ENCODE assay signal across 8 cellular contexts in genomic region chr17:4833178-4833940, GRCh38. TPM values are rescaled to one million over a fixed set of nuclear protein-coding genes. Genes with fewer than 3 reads are reported as not detected.
DNase-seq lines count a peak whose midpoint lies in the region; ATAC-seq, FAIRE-seq and TF ChIP-seq lines count a peak whose summit lies in the region.

MINK1 (plus strand) TSS chr17:4833340; CDS start chr17:4833584, 244 bp downstream.

- FAIRE-seq in small intestine (lab: Jason Lieb, UNC), result no peak

- no peaks in the 10 kb centered on the region for H3K9me3 ChIP-seq in WERI-Rb-1 (ENCODE audit: severe bottlenecking)
- H3K9me3 ChIP-seq in breast epithelium, result no peaks in the 10 kb centered on the region
- H3K9me3 ChIP-seq in small intestine (ENCODE audit: control insufficient read depth, low read depth), result no peaks in the 10 kb centered on the region

- WGBS in small intestine, 3 donors, result 0 to 1% (median 0%) methylated on average over 37 to 91 of the region's 91 CpGs

- H3K27me3 ChIP-seq in WERI-Rb-1 (ENCODE audit: insufficient read depth, low read depth, severe bottlenecking), result no peaks in the 10 kb centered on the region
- H3K27me3 ChIP-seq in breast epithelium, result no peaks in the 10 kb centered on the region
- H3K27me3 ChIP-seq in small intestine (ENCODE audit: control insufficient read depth in 2 of 2, insufficient read depth in 2 of 2, low read length in 2 of 2), result no peaks in the 10 kb centered on the region

- H3K4me3 ChIP-seq in WERI-Rb-1 (ENCODE audit: low read depth, low read length) (peak within 1 kb of the TSS; percentile 68), breast epithelium (peak within 1 kb of the TSS; percentile 84 to 99 (median 96)), small intestine (ENCODE audit: low read depth in 1 of 2, low read length in 2 of 2) (peak within 1 kb of the TSS; percentile 90 to 93)

- no peak for TF ChIP-seq CTCF in WERI-Rb-1 (IDR thresholded peaks at IDR 0.05; ENCODE audit: low read depth, low read length)
- no peak for TF ChIP-seq CTCF in breast epithelium (IDR thresholded peaks at IDR 0.05)

- H3K36me3 ChIP-seq in WERI-Rb-1 (peaks cover 25% of the 10 kb centered on the region), breast epithelium (no peaks in the 10 kb centered on the region), small intestine (ENCODE audit: control insufficient read depth in 2 of 2, insufficient read depth in 2 of 2, low read length in 2 of 2) (peaks cover 0 to 7% of the 10 kb centered on the region in 2 donors)

- H3K27ac ChIP-seq in WERI-Rb-1 (peak within 1 kb of the TSS; percentile 96), breast epithelium (peak within 1 kb of the TSS; percentile 93 to 94), small intestine (ENCODE audit: low read depth in 1 of 2, low read length in 1 of 2) (peak within 1 kb of the TSS; percentile 86 to 97)

- ATAC-seq in GM18520 (IDR thresholded peaks at IDR 0.05; ENCODE audit: unreplicated experiment) (peak; percentile 87), HG03060 (IDR thresholded peaks at IDR 0.05; ENCODE audit: low read depth, unreplicated experiment) (peak; percentile 60)

- H3K4me1 ChIP-seq in breast epithelium, result peaks cover 0 to 20% of the 10 kb centered on the region in 2 donors
- peaks cover 3 to 10% of the 10 kb centered on the region in 2 donors for H3K4me1 ChIP-seq in small intestine (ENCODE audit: control insufficient read depth in 2 of 2, insufficient read depth in 1 of 2, low read depth in 1 of 2, low read length in 1 of 2)

- intact Hi-C loops in breast epithelium (cut with DNase I; ENCODE audit: low total_unique reads), result no loop called here

- TF ChIP-seq POLR2A in breast epithelium (IDR thresholded peaks at IDR 0.05), result peak; percentile 72

- DNase-seq in A172 (ENCODE audit: low spot score) (peak; percentile 82), NCI-H2107 treated with DMSO at 0.1 percent for 48 hours (lab: John Stamatoyannopoulos, UW; ENCODE audit: unreplicated experiment) (peak; percentile 43), WERI-Rb-1 (peak; percentile 90), breast epithelium (ENCODE audit: low spot score in 2 of 2) (peak; percentile 79 to 85), iPS-NIHi11 (ENCODE audit: low spot score) (peak; percentile 98), small intestine (peak; percentile 96)

RNA-seq across cellular contexts. Expression of gene MINK1, which starts in this region (rescaled TPM):
- total RNA-seq in A172 (2014; rRNA removed; shearing (Covaris generic)), result 31.4 and 31.6 TPM in 2 replicates
- total RNA-seq in breast epithelium, result 10 to 100 TPM; 25.9 to 58.7 (median 42.0) TPM
- 10 to 100 TPM; 49.2 to 69.1 (median 60.2) TPM for polyA plus RNA-seq in small intestine

Comparison
In these comparisons a context has a peak if more than half of its experiments do, and no peak if none do; other contexts are left out.
1. Peak in every context shown above with its lines: DNase-seq, ATAC-seq, H3K4me3 ChIP-seq and H3K27ac ChIP-seq.
2. DNase-seq: peak in every context shown above with its lines; median percentile 98 in iPS-NIHi11; 96 in small intestine; 90 in WERI-Rb-1; 82 in A172; 82 in breast epithelium; 43 in NCI-H2107 treated with DMSO at 0.1 percent for 48 hours.